ENCODE assay signal across 21 cellular contexts in the genomic region with DNA sequence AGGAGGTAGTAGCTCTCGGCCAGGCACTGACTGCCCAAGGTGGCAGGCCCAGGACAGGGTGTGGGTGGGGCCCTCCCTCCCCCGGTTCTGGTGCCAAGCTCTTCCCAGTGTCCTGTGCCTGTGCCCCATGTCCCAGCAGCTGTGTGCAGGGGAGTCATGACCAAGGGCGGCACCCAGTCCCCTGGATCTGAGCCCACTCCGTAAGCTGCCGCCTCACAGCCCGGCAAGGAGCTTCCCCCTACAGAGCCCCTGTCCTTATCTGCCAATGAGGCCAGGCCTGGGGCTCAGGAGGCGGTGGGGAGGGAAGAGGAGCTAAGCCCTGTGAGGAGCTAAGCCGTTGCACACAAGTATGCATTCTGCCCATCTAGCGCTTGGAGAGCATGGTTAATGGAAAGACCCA. TPM values are rescaled to one million over a fixed set of nuclear protein-coding genes. Genes with fewer than 3 reads are reported as not detected.
"Had no signal": no experiment of that assay in that cellular context is flagged by ENCODE, and none has a peak within 500 bp of the region (broad histone marks: within the 10 kb centered on the region; RNA-seq: fewer than 3 reads in every experiment).

No MANE protein-coding gene starts in this region.

- H3K27ac Mint-ChIP-seq: activated B cell treated with CpG ODN at 0.5 μM for 24 hours; activated CD4-positive, alpha-beta T cell treated with anti-CD3 and anti-CD28 coated beads, Interleukin-2, amount 10 ng/mL, durations not matched to agents 7 days and 5 days; activated naive CD4-positive, alpha-beta T cell treated with anti-CD3 and anti-CD28 coated beads, Interleukin-2, amount 50 U/mL, for 24 hours; stimulated activated naive CD8-positive, alpha-beta T cell treated with anti-CD3 and anti-CD28 coated beads, Interleukin-15, Interleukin-2, amounts not matched to agents 100 ng/mL and 50 ng/mL, for 24 hours had no signal

- H3K4me3 ChIP-seq: esophagus muscularis mucosa, left lung, testis had no signal

- H3K27me3 ChIP-seq: brain microvascular endothelial cell, testis had no signal

- H3K9ac ChIP-seq: SK-N-SH had no signal

- H3K36me3 Mint-ChIP-seq: activated naive CD4-positive, alpha-beta T cell treated with anti-CD3 and anti-CD28 coated beads, Interleukin-2, amount 50 U/mL, for 24 hours had no signal

- H3K4me1 ChIP-seq: left lung, testis had no signal

- H3K4me3 Mint-ChIP-seq: activated B cell treated with CpG ODN at 0.5 μM for 24 hours; activated CD4-positive, alpha-beta T cell treated with anti-CD3 and anti-CD28 coated beads, Interleukin-2, amount 10 ng/mL, durations not matched to agents 7 days and 5 days; activated naive CD4-positive, alpha-beta T cell treated with anti-CD3 and anti-CD28 coated beads, Interleukin-2, amount 50 U/mL, for 24 hours; stimulated activated naive CD8-positive, alpha-beta T cell treated with anti-CD3 and anti-CD28 coated beads, Interleukin-15, Interleukin-2, amounts not matched to agents 100 ng/mL and 50 ng/mL, for 24 hours had no signal

- H3K27ac ChIP-seq: brain microvascular endothelial cell, esophagus muscularis mucosa, left lung, testis had no signal

- H3K4me1 Mint-ChIP-seq: activated B cell treated with CpG ODN at 0.5 μM for 24 hours; activated CD4-positive, alpha-beta T cell treated with anti-CD3 and anti-CD28 coated beads, Interleukin-2, amount 10 ng/mL, durations not matched to agents 7 days and 5 days; activated naive CD4-positive, alpha-beta T cell treated with anti-CD3 and anti-CD28 coated beads, Interleukin-2, amount 50 U/mL, for 24 hours had no signal

- H3K9me3 ChIP-seq: esophagus muscularis mucosa, left lung, SK-N-SH, testis had no signal

- H3K27me3 Mint-ChIP-seq: activated CD4-positive, alpha-beta T cell treated with anti-CD3 and anti-CD28 coated beads, Interleukin-2, amount 10 ng/mL, durations not matched to agents 7 days and 5 days; activated naive CD4-positive, alpha-beta T cell treated with anti-CD3 and anti-CD28 coated beads, Interleukin-2, amount 50 U/mL, for 24 hours; stimulated activated naive CD8-positive, alpha-beta T cell treated with anti-CD3 and anti-CD28 coated beads, Interleukin-15, Interleukin-2, amounts not matched to agents 100 ng/mL and 50 ng/mL, for 24 hours had no signal

- DNase-seq: activated B cell treated with CpG ODN at 0.5 μM for 24 hours; activated CD4-positive, alpha-beta T cell treated with anti-CD3 and anti-CD28 coated beads, Interleukin-2, amount 10 ng/mL, durations not matched to agents 7 days and 5 days; activated CD8-positive, alpha-beta memory T cell treated with anti-CD3 and anti-CD28 coated beads for 24 hours; activated effector memory CD4-positive, alpha-beta T cell treated with Interleukin-2 at 50 U/mL for 16 hours; amniotic stem cell; brain microvascular endothelial cell; left lung; posterior cingulate gyrus; SK-N-SH; stimulated activated CD4-positive, alpha-beta T cell treated with anti-CD3 and anti-CD28 coated beads, Interleukin-2, amount 100 ng/mL, for 48 hours; stimulated activated CD8-positive, alpha-beta memory T cell treated with anti-CD3 and anti-CD28 coated beads, Interleukin-4, amount 100 ng/mL, for 48 hours; T-helper 1 cell; testis had no signal

- H3K4me2 ChIP-seq: SK-N-SH had no signal

- FAIRE-seq: endometrium, urothelium cell line had no signal

- H3K36me3 ChIP-seq: brain microvascular endothelial cell, esophagus muscularis mucosa, left lung had no signal

- H3K9me3 Mint-ChIP-seq: activated B cell treated with CpG ODN at 0.5 μM for 24 hours; activated CD4-positive, alpha-beta T cell treated with anti-CD3 and anti-CD28 coated beads, Interleukin-2, amount 10 ng/mL, durations not matched to agents 7 days and 5 days; activated naive CD4-positive, alpha-beta T cell treated with anti-CD3 and anti-CD28 coated beads, Interleukin-2, amount 50 U/mL, for 24 hours; stimulated activated naive CD8-positive, alpha-beta T cell treated with anti-CD3 and anti-CD28 coated beads, Interleukin-15, Interleukin-2, amounts not matched to agents 100 ng/mL and 50 ng/mL, for 24 hours had no signal

RNA-seq across cellular contexts. Expression of a gene that starts 5.6 kb away (rescaled TPM):
- total RNA-seq: activated B cell treated with CpG ODN at 0.5 μM for 24 hours; activated CD4-positive, alpha-beta T cell treated with anti-CD3 and anti-CD28 coated beads, Interleukin-2, amount 10 ng/mL, durations not matched to agents 7 days and 5 days; dermis microvascular lymphatic vessel endothelial cell; fibroblast of villous mesenchyme; left lung had no signal
- polyA plus RNA-seq: SK-N-SH had no signal

RNA-seq across cellular contexts. Expression of a gene that starts 30.6 kb away (rescaled TPM):
- total RNA-seq: activated B cell treated with CpG ODN at 0.5 μM for 24 hours; activated CD4-positive, alpha-beta T cell treated with anti-CD3 and anti-CD28 coated beads, Interleukin-2, amount 10 ng/mL, durations not matched to agents 7 days and 5 days; fibroblast of villous mesenchyme; mesenteric fat pad had no signal
